ENCODE assay signal across 1 cellular context in genomic region chr2:69499966-69500365, GRCh38.
TF ChIP-seq lines count a peak whose summit lies in the region.

No MANE protein-coding gene starts in this region.

TF ChIP-seq in HepG2, 621 proteins besides CTCF, POLR2A, EP300 and RAD21 (continued from another document):
- TF ChIP-seq ZNF503 (CRISPR knock-in tag; IDR thresholded peaks at IDR 0.05) (0 out of 2 replicates have a peak, but pooled peaks have one; percentile 43), IRF2 (CRISPR knock-in tag; IDR thresholded peaks at IDR 0.05) (no peak), NR2F1 (CRISPR knock-in tag; IDR thresholded peaks at IDR 0.05) (peak in 1 of 2 experiments; percentile 45; a peak in 1 of 4 replicates)
TF ChIP-seq in HepG2: peak in this region for 26.
